22 cellular contexts compared by ENCODE assay signal in genomic region chr5:14176888-14177287, GRCh38.
"Had no signal": no experiment of that assay in that cellular context is flagged by ENCODE, and none has a peak within 500 bp of the region (broad histone marks: within the 10 kb centered on the region; RNA-seq: fewer than 3 reads in every experiment).

No MANE protein-coding gene starts in this region.

- H3K27me3 Mint-ChIP-seq: memory B cell had no signal

- H3K4me1 Mint-ChIP-seq: stimulated activated effector memory CD8-positive, alpha-beta T cell treated with anti-CD3 and anti-CD28 coated beads, Interleukin-12 subunit alpha, Interleukin-12 subunit beta, amount 100 ng/mL, for 72 hours had no signal

- ATAC-seq: effector memory CD8-positive, alpha-beta T cell; heart right ventricle; left ventricle myocardium superior; naive thymus-derived CD4-positive, alpha-beta T cell; psoas muscle; right cardiac atrium; stimulated activated effector memory CD8-positive, alpha-beta T cell treated with anti-CD3 and anti-CD28 coated beads, Interleukin-12 subunit alpha, Interleukin-12 subunit beta, amount 100 ng/mL, for 72 hours had no signal

- H3K9ac ChIP-seq: neural progenitor cell had no signal

- H3K9me3 Mint-ChIP-seq: activated CD4-positive, alpha-beta memory T cell treated with anti-CD3 and anti-CD28 coated beads for 36 hours; activated naive CD8-positive, alpha-beta T cell treated with anti-CD3 and anti-CD28 coated beads for 36 hours; effector memory CD8-positive, alpha-beta T cell; memory B cell; naive thymus-derived CD4-positive, alpha-beta T cell; neural progenitor cell; stimulated activated effector memory CD8-positive, alpha-beta T cell treated with anti-CD3 and anti-CD28 coated beads, Interleukin-12 subunit alpha, Interleukin-12 subunit beta, amount 100 ng/mL, for 72 hours had no signal

- H3K4me3 ChIP-seq: cardiac muscle cell, esophagus squamous epithelium, heart right ventricle, neural progenitor cell, ovary, psoas muscle, thoracic aorta, upper lobe of left lung had no signal

- H3K36me3 ChIP-seq: cardiac muscle cell, esophagus squamous epithelium, heart right ventricle, neural progenitor cell, ovary, thoracic aorta, upper lobe of left lung, WERI-Rb-1 had no signal

- H3K36me3 Mint-ChIP-seq: activated CD4-positive, alpha-beta memory T cell treated with anti-CD3 and anti-CD28 coated beads for 36 hours; activated naive CD8-positive, alpha-beta T cell treated with anti-CD3 and anti-CD28 coated beads for 36 hours; memory B cell; naive thymus-derived CD4-positive, alpha-beta T cell; neural progenitor cell; stimulated activated effector memory CD8-positive, alpha-beta T cell treated with anti-CD3 and anti-CD28 coated beads, Interleukin-12 subunit alpha, Interleukin-12 subunit beta, amount 100 ng/mL, for 72 hours had no signal

- H3K27me3 ChIP-seq: cardiac muscle cell, esophagus squamous epithelium, heart right ventricle, neural progenitor cell, ovary, upper lobe of left lung had no signal

- H2AFZ ChIP-seq: neural progenitor cell had no signal

- H3K27ac ChIP-seq: cardiac muscle cell, esophagus squamous epithelium, heart right ventricle, neural progenitor cell, ovary, psoas muscle, thoracic aorta, upper lobe of left lung, WERI-Rb-1 had no signal

- H3K4me2 ChIP-seq: neural progenitor cell had no signal

- H3K9me3 ChIP-seq: esophagus squamous epithelium, heart right ventricle, ovary, psoas muscle, thoracic aorta, upper lobe of left lung had no signal

- DNase-seq: activated CD4-positive, alpha-beta memory T cell treated with anti-CD3 and anti-CD28 coated beads for 36 hours; activated CD4-positive, alpha-beta T cell treated with anti-CD3 and anti-CD28 coated beads for 4 hours; activated naive CD8-positive, alpha-beta T cell treated with anti-CD3 and anti-CD28 coated beads for 36 hours; amniotic stem cell; dermis blood vessel endothelial cell; effector memory CD8-positive, alpha-beta T cell; esophagus squamous epithelium; heart right ventricle; left ventricle myocardium superior; naive thymus-derived CD4-positive, alpha-beta T cell; ovary; psoas muscle; right cardiac atrium; stimulated activated CD4-positive, alpha-beta T cell treated with anti-CD3 and anti-CD28 coated beads, Interleukin-4, amount 100 ng/mL, for 24 hours; T-helper 2 cell; upper lobe of left lung; WERI-Rb-1 had no signal

- H3K4me3 Mint-ChIP-seq: activated CD4-positive, alpha-beta memory T cell treated with anti-CD3 and anti-CD28 coated beads for 36 hours; activated naive CD8-positive, alpha-beta T cell treated with anti-CD3 and anti-CD28 coated beads for 36 hours; effector memory CD8-positive, alpha-beta T cell; memory B cell; naive thymus-derived CD4-positive, alpha-beta T cell; neural progenitor cell; stimulated activated effector memory CD8-positive, alpha-beta T cell treated with anti-CD3 and anti-CD28 coated beads, Interleukin-12 subunit alpha, Interleukin-12 subunit beta, amount 100 ng/mL, for 72 hours had no signal

- H3K27ac Mint-ChIP-seq: activated CD4-positive, alpha-beta memory T cell treated with anti-CD3 and anti-CD28 coated beads for 36 hours; activated naive CD8-positive, alpha-beta T cell treated with anti-CD3 and anti-CD28 coated beads for 36 hours; effector memory CD8-positive, alpha-beta T cell; naive thymus-derived CD4-positive, alpha-beta T cell; neural progenitor cell; stimulated activated effector memory CD8-positive, alpha-beta T cell treated with anti-CD3 and anti-CD28 coated beads, Interleukin-12 subunit alpha, Interleukin-12 subunit beta, amount 100 ng/mL, for 72 hours had no signal
